ENCODE assay signal across 14 cellular contexts in genomic region chr4:23728971-23729370, GRCh38.
"Had no signal": no experiment of that assay in that cellular context is flagged by ENCODE, and none has a peak within 500 bp of the region (broad histone marks: within the 10 kb centered on the region; RNA-seq: fewer than 3 reads in every experiment).

No MANE protein-coding gene starts in this region.

- H2AFZ ChIP-seq: hepatocyte had no signal

- H3K79me2 ChIP-seq: hepatocyte had no signal

- H3K9me3 ChIP-seq: left ventricle myocardium inferior, tibial artery had no signal

- H3K27ac ChIP-seq: cardiac muscle cell, hepatocyte, left ventricle myocardium inferior, tibial artery had no signal

- ATAC-seq: activated CD4-positive, CD25-positive, alpha-beta regulatory T cell treated with anti-CD3 and anti-CD28 coated beads, Interleukin-2, amount 50 U/mL, for 24 hours; activated T-helper 17 cell treated with anti-CD3 and anti-CD28 coated beads, Interleukin-2, amount 50 U/mL, for 72 hours; natural killer cell; stimulated activated naive B cell treated with anti-CD40 and anti-IgM and Interleukin-4, amounts not matched to agents 10 μg/mL and 1 μg/mL and 100 μg/mL, for 72 hours had no signal

- H3K27me3 ChIP-seq: cardiac muscle cell, hepatocyte, tibial artery had no signal

- DNase-seq: activated naive CD4-positive, alpha-beta T cell treated with anti-CD3 and anti-CD28 coated beads for 36 hours; activated T-cell treated with anti-CD3 and anti-CD28 coated beads for 4 hours; erythroblast; left ventricle myocardium inferior; natural killer cell; stimulated activated CD4-positive, alpha-beta T cell treated with anti-CD3 and anti-CD28 coated beads, Interleukin-15, amount 100 ng/mL, for 24 hours; stimulated activated CD4-positive, alpha-beta T cell treated with anti-CD3 and anti-CD28 coated beads, Interleukin-4, amount 100 ng/mL, for 1 hour; stimulated activated naive B cell treated with anti-CD40 and anti-IgM and Interleukin-4, amounts not matched to agents 10 μg/mL and 1 μg/mL and 100 μg/mL, for 72 hours; T-helper 9 cell; tibial artery had no signal

- H3K36me3 ChIP-seq: cardiac muscle cell, left ventricle myocardium inferior, tibial artery had no signal

- H3K4me3 ChIP-seq: cardiac muscle cell, hepatocyte, left ventricle myocardium inferior, tibial artery had no signal

- H3K4me2 ChIP-seq: hepatocyte had no signal
